ENCODE assay signal across 6 cellular contexts in genomic region chr1:148514310-148514709, GRCh38. TPM values are rescaled to one million over a fixed set of nuclear protein-coding genes. Genes with fewer than 3 reads are reported as not detected.
"Had no signal": no experiment of that assay in that cellular context is flagged by ENCODE, and none has a peak within 500 bp of the region (broad histone marks: within the 10 kb centered on the region; RNA-seq: fewer than 3 reads in every experiment).

No MANE protein-coding gene starts in this region.

RNA-seq across cellular contexts. Expression of gene PPIAL4G, which starts 31.2 kb away (rescaled TPM):
- total RNA-seq: GM23248, H4, HepG2, HFFc6, HT1080 had no signal
- polyA plus RNA-seq: GM23248, HepG2, IgD-negative memory B cell had no signal
